ENCODE assay signal across 10 cellular contexts in the genomic region with DNA sequence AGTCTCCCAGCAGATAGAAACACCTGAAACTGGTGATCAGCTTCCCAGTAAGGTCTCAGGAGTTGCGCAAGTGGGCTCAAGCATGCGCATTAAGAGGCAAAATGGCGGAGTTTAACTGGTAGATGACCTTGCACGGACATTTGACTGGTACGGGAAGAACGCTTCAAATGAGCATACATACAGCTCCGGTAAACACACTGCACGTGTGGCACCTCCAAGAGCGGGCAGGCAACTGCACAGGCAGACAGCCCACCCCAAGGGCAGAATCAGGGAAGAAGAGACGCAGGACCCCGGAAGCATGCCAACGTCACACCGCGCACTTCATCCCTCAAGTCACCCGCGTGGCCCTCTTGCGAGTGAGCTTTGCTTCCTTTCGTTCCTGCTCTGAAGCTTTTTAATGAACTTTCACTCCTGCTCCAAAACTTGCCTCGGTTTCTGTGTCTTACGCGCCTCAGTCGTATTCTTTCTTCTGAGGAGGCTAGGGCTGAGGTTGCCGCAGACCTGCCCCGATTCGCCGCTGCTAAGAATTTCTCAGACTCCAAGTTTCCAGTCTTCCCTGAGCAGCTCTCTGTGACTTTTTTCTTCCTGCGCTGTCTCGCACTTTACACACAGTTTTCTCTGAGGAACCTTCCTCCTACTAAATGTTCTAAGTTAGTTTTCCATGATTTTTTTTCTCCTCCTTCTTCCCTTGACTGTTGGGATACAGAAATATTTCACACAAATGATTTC.
DNase-seq lines count a peak whose midpoint lies in the region; ATAC-seq and TF ChIP-seq lines count a peak whose summit lies in the region.
"Had no signal": no experiment of that assay in that cellular context is flagged by ENCODE, and none has a peak within 500 bp of the region (broad histone marks: within the 10 kb centered on the region; RNA-seq: fewer than 3 reads in every experiment).

No MANE protein-coding gene starts in this region.

- H3K4me1 ChIP-seq in lung (ENCODE audit: control insufficient read depth in 2 of 2, insufficient read depth in 2 of 2, low read length in 2 of 2) = no peaks in the 10 kb centered on the region
- H3K4me1 ChIP-seq in aorta (ENCODE audit: control insufficient read depth in 1 of 2, insufficient read depth in 2 of 2, low read length in 2 of 2) = no peaks in the 10 kb centered on the region
- H3K4me1 ChIP-seq: uterus had no signal

- peak overlapping the region in 1 of 2 donors; percentile 69 for H3K27ac Mint-ChIP-seq in stimulated activated naive CD8-positive, alpha-beta T cell treated with anti-CD3 and anti-CD28 coated beads, Interleukin-15, amount 100 ng/mL, for 72 hours
- no peak overlapping the region for H3K27ac Mint-ChIP-seq in dendritic cell treated with granulocyte-macrophage colony-stimulating factor and Interleukin-4, amounts not matched to agents 40 ng/mL and 50 ng/mL, for 4 days

- no peak for TF ChIP-seq CTCF in lung (IDR thresholded peaks at IDR 0.05; ENCODE audit: control extremely low read depth, extremely low read depth)

- H3K36me3 Mint-ChIP-seq in dendritic cell treated with granulocyte-macrophage colony-stimulating factor and Interleukin-4, amounts not matched to agents 40 ng/mL and 50 ng/mL, for 4 days (ENCODE audit: low read depth) = no peaks in the 10 kb centered on the region

- H3K4me1 Mint-ChIP-seq in stimulated activated naive CD8-positive, alpha-beta T cell treated with anti-CD3 and anti-CD28 coated beads, Interleukin-15, amount 100 ng/mL, for 72 hours = no peaks in the 10 kb centered on the region
- H3K4me1 Mint-ChIP-seq in dendritic cell treated with granulocyte-macrophage colony-stimulating factor and Interleukin-4, amounts not matched to agents 40 ng/mL and 50 ng/mL, for 4 days (ENCODE audit: low read depth) = no peaks in the 10 kb centered on the region

- H3K9me3 ChIP-seq in lung (ENCODE audit: control insufficient read depth in 2 of 2, insufficient read depth in 1 of 2, low read length in 1 of 2) (peaks cover 0 to 2% of the 10 kb centered on the region in 2 donors), aorta (ENCODE audit: control insufficient read depth, low read length) (no peaks in the 10 kb centered on the region)
- H3K9me3 ChIP-seq: uterus had no signal

- peak overlapping the region; percentile 38 for H3K4me3 ChIP-seq in lung
- H3K4me3 ChIP-seq in aorta (ENCODE audit: low read length in 2 of 2) = peak overlapping the region in 1 of 2 donors; percentile 0
- H3K4me3 ChIP-seq: uterus had no signal

- H3K27me3 Mint-ChIP-seq in stimulated activated naive CD8-positive, alpha-beta T cell treated with anti-CD3 and anti-CD28 coated beads, Interleukin-15, amount 100 ng/mL, for 72 hours = no peaks in the 10 kb centered on the region
- H3K27me3 Mint-ChIP-seq in dendritic cell treated with granulocyte-macrophage colony-stimulating factor and Interleukin-4, amounts not matched to agents 40 ng/mL and 50 ng/mL, for 4 days = no peaks in the 10 kb centered on the region

- intact Hi-C loops in dendritic cell treated with granulocyte-macrophage colony-stimulating factor and Interleukin-4, amounts not matched to agents 40 ng/mL and 50 ng/mL, for 4 days (cut with micrococcal nuclease) = no loop called here
- intact Hi-C loops in aorta (cut with DNase I) = no loop called here

- H3K27me3 ChIP-seq in lung (ENCODE audit: control insufficient read depth, insufficient read depth) (no peaks in the 10 kb centered on the region), aorta (ENCODE audit: control insufficient read depth in 1 of 2, insufficient read depth in 2 of 2, low read length in 1 of 2) (no peaks in the 10 kb centered on the region)
- H3K27me3 ChIP-seq: uterus had no signal

- 77 to 80% methylated on average over 28 of the region's 28 CpGs for WGBS in lung, 2 donors
- 75% methylated on average over 28 of the region's 28 CpGs for WGBS in aorta, 2 donors

- no peak for ATAC-seq in stimulated activated naive CD8-positive, alpha-beta T cell treated with anti-CD3 and anti-CD28 coated beads, Interleukin-15, amount 100 ng/mL, for 72 hours
- ATAC-seq in stimulated activated naive CD8-positive, alpha-beta T cell treated with anti-CD3 and anti-CD28 coated beads, Interleukin-15, Interleukin-2, amounts not matched to agents 100 U/mL and 50 U/mL, for 24 hours = no peak
- ATAC-seq in lung (ENCODE audit: insufficient read depth, low FRiP score) (no peak), aorta (ENCODE audit: low FRiP score) (peak; percentile 60), GM21447 (IDR thresholded peaks at IDR 0.05; ENCODE audit: unreplicated experiment) (no peak)

- H3K27ac ChIP-seq in lung (ENCODE audit: low read depth in 1 of 2, low read length in 1 of 2) (peak overlapping the region in 1 of 2 donors; percentile 9), aorta (ENCODE audit: low read depth in 1 of 2, low read length in 2 of 2) (no peak overlapping the region)
- H3K27ac ChIP-seq: uterus had no signal

- peaks cover 11 to 30% of the 10 kb centered on the region in 2 donors for H3K9me3 Mint-ChIP-seq in stimulated activated naive CD8-positive, alpha-beta T cell treated with anti-CD3 and anti-CD28 coated beads, Interleukin-15, amount 100 ng/mL, for 72 hours
- peaks cover 29% of the 10 kb centered on the region for H3K9me3 Mint-ChIP-seq in dendritic cell treated with granulocyte-macrophage colony-stimulating factor and Interleukin-4, amounts not matched to agents 40 ng/mL and 50 ng/mL, for 4 days

- no peak for DNase-seq in stimulated activated naive CD8-positive, alpha-beta T cell treated with anti-CD3 and anti-CD28 coated beads, Interleukin-15, amount 100 ng/mL, for 72 hours
- no peak for DNase-seq in stimulated activated naive CD8-positive, alpha-beta T cell treated with anti-CD3 and anti-CD28 coated beads, Interleukin-15, Interleukin-2, amounts not matched to agents 100 U/mL and 50 U/mL, for 24 hours
- DNase-seq in lung (ENCODE audit: low spot score) (peak; percentile 45), aorta (no peak), NCI-H345 (lab: John Stamatoyannopoulos, UW) (no peak), NCI-H1417 treated with DMSO at 0.1 percent for 48 hours (lab: John Stamatoyannopoulos, UW) (no peak)
- DNase-seq: OCI-M1 had no signal

- H3K36me3 ChIP-seq in lung (ENCODE audit: control insufficient read depth in 2 of 2, insufficient read depth in 2 of 2, low read length in 2 of 2) (no peaks in the 10 kb centered on the region), aorta (ENCODE audit: control insufficient read depth in 1 of 2, insufficient read depth in 2 of 2, low read length in 1 of 2) (no peaks in the 10 kb centered on the region)
- H3K36me3 ChIP-seq: uterus had no signal

- peak overlapping the region; percentile 44 to 58 for H3K4me3 Mint-ChIP-seq in stimulated activated naive CD8-positive, alpha-beta T cell treated with anti-CD3 and anti-CD28 coated beads, Interleukin-15, amount 100 ng/mL, for 72 hours
- H3K4me3 Mint-ChIP-seq in dendritic cell treated with granulocyte-macrophage colony-stimulating factor and Interleukin-4, amounts not matched to agents 40 ng/mL and 50 ng/mL, for 4 days = peak overlapping the region; percentile 63
